8 cellular contexts compared by ENCODE assay signal in genomic region chr9:105063665-105064247, GRCh38.
DNase-seq lines count a peak whose midpoint lies in the region; ATAC-seq and TF ChIP-seq lines count a peak whose summit lies in the region.

No MANE protein-coding gene starts in this region.

- TF ChIP-seq CTCF in brain microvascular endothelial cell (IDR thresholded peaks at IDR 0.05; ENCODE audit: low read depth, low read length, missing control alignments) = no peak
- no peak for TF ChIP-seq CTCF in lung (IDR thresholded peaks at IDR 0.05; ENCODE audit: control extremely low read depth, extremely low read depth)
- no peak for TF ChIP-seq CTCF in upper lobe of right lung (IDR thresholded peaks at IDR 0.05)

- H3K27me3 ChIP-seq in brain microvascular endothelial cell (replicated peaks) (no peaks in the 10 kb centered on the region), lung (ENCODE audit: control insufficient read depth, insufficient read depth) (no peaks in the 10 kb centered on the region), upper lobe of right lung (no peaks in the 10 kb centered on the region)

- WGBS in lung, 2 donors = 37 to 55% methylated on average over 8 of the region's 8 CpGs

- intact Hi-C loops in upper lobe of right lung (cut with DNase I) = no loop called here

- peak overlapping the region; percentile 98 for H3K27ac ChIP-seq in brain microvascular endothelial cell
- peak overlapping the region; percentile 56 to 81 for H3K27ac ChIP-seq in lung (ENCODE audit: low read depth in 1 of 2, low read length in 1 of 2)
- peak overlapping the region; percentile 61 for H3K27ac ChIP-seq in upper lobe of right lung

- peak; percentile 56 for ATAC-seq in GM18498 (IDR thresholded peaks at IDR 0.05; ENCODE audit: unreplicated experiment)
- peak; percentile 64 for ATAC-seq in HG03457 (IDR thresholded peaks at IDR 0.05; ENCODE audit: unreplicated experiment)
- ATAC-seq in lung (ENCODE audit: insufficient read depth, low FRiP score) = no peak
- ATAC-seq in upper lobe of right lung = peak; percentile 1
- ATAC-seq in HG03095 (IDR thresholded peaks at IDR 0.05; ENCODE audit: unreplicated experiment) = no peak

- DNase-seq in brain microvascular endothelial cell (peak; percentile 96), lung (ENCODE audit: low spot score) (no peak), upper lobe of right lung (no peak), mucosa of gallbladder (ENCODE audit: low spot score) (no peak), NCI-H2196 (lab: John Stamatoyannopoulos, UW; ENCODE audit: unreplicated experiment) (no peak)

- peaks cover 0 to 10% of the 10 kb centered on the region in 2 donors for H3K4me1 ChIP-seq in lung (ENCODE audit: control insufficient read depth in 2 of 2, insufficient read depth in 2 of 2, low read length in 2 of 2)
- peaks cover 27% of the 10 kb centered on the region for H3K4me1 ChIP-seq in upper lobe of right lung

- H3K4me3 ChIP-seq in brain microvascular endothelial cell (ENCODE audit: low read depth, low read length) (no peak overlapping the region), lung (no peak overlapping the region), upper lobe of right lung (no peak overlapping the region)

- H3K9me3 ChIP-seq in lung (ENCODE audit: control insufficient read depth in 2 of 2, insufficient read depth in 1 of 2, low read length in 1 of 2) = no peaks in the 10 kb centered on the region
- no peaks in the 10 kb centered on the region for H3K9me3 ChIP-seq in upper lobe of right lung

- in situ Hi-C loops in brain microvascular endothelial cell (cut with HindIII; ENCODE audit: low pct_ligation_motif_present, low sequenced_read_pairs) = no loop called here

- H3K36me3 ChIP-seq in brain microvascular endothelial cell (replicated peaks) = no peaks in the 10 kb centered on the region
- H3K36me3 ChIP-seq in lung (ENCODE audit: control insufficient read depth in 2 of 2, insufficient read depth in 2 of 2, low read length in 2 of 2) = no peaks in the 10 kb centered on the region
- H3K36me3 ChIP-seq in upper lobe of right lung = no peaks in the 10 kb centered on the region

Comparison
In these comparisons a context has a peak if more than half of its experiments do, and no peak if none do; other contexts are left out.
1. ATAC-seq: peak in GM18498 (single experiment), HG03457 (single experiment) and upper lobe of right lung (single experiment); none in lung (single experiment) and HG03095 (single experiment).
2. Peak in every context shown above with its lines, with median percentiles within 50 percentile points of each other: H3K27ac ChIP-seq.